In genomic region chr18:53944721-53945120, GRCh38 we compare ENCODE assay signal across 1 cellular context.
TF ChIP-seq lines count a peak whose summit lies in the region.

No MANE protein-coding gene starts in this region.

TF ChIP-seq in GM23338, 12 proteins besides CTCF, POLR2A, EP300 and RAD21 (continued from another document):
- TF ChIP-seq ZNF462 (CRISPR knock-in tag; IDR thresholded peaks at IDR 0.05): no peak
- no peak for TF ChIP-seq REST (IDR thresholded peaks at IDR 0.05; ENCODE audit: unreplicated experiment)
- no peak for TF ChIP-seq EZH2 (IDR thresholded peaks at IDR 0.05; ENCODE audit: low read depth, unreplicated experiment)
- TF ChIP-seq ZNF331 (CRISPR knock-in tag; IDR thresholded peaks at IDR 0.05; ENCODE audit: low read depth): no peak
- no peak for TF ChIP-seq CREB1 (CRISPR knock-in tag; IDR thresholded peaks at IDR 0.05; ENCODE audit: low read depth)
- TF ChIP-seq JUNB (IDR thresholded peaks at IDR 0.05; ENCODE audit: unreplicated experiment): no peak
- no peak for TF ChIP-seq NANOG (IDR thresholded peaks at IDR 0.05; ENCODE audit: borderline replicate concordance)
- TF ChIP-seq STAT1 (IDR thresholded peaks at IDR 0.05; ENCODE audit: unreplicated experiment): no peak
